27 cellular contexts compared by ENCODE assay signal in the genomic region with DNA sequence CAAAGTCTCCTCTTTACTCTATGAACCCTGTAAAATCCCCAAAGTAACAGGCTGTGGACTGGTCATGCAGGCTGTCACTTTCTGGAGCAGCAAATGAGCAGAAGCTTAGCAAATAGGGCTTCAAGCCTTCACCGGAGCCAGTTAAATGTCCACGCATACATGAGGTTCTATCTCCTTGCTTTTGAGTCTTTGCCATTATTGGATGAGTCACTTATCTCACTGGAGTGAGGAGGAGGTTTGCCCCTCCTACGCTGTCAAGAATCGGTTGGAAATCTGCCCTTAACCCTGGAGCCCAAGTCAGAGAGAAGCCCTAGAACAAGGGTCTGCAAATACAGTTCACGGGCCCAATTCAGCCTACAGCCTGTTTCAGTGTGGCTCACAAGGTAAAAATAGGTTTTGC.
DNase-seq lines count a peak whose midpoint lies in the region; ATAC-seq and TF ChIP-seq lines count a peak whose summit lies in the region.
"Had no signal": no experiment of that assay in that cellular context is flagged by ENCODE, and none has a peak within 500 bp of the region (broad histone marks: within the 10 kb centered on the region; RNA-seq: fewer than 3 reads in every experiment).

No MANE protein-coding gene starts in this region.

- H3K79me2 ChIP-seq in mammary epithelial cell (ENCODE audit: insufficient read depth, low read length) = no peaks in the 10 kb centered on the region
- H3K79me2 ChIP-seq in OCI-LY7 (ENCODE audit: insufficient read depth, low read depth, low read length) = no peaks in the 10 kb centered on the region

- H3K27ac Mint-ChIP-seq in MCF 10A (ENCODE audit: low read depth, unreplicated experiment) = no peak overlapping the region
- H3K27ac Mint-ChIP-seq: CD4-positive, alpha-beta T cell; GM23338 had no signal

- peak; percentile 35 for ATAC-seq in foreskin keratinocyte
- ATAC-seq: GM12878, GM23338 had no signal

- BruUV-seq in MCF 10A (replicated peaks; lab: Mats Ljungman, UMichigan) (no TSS peak), mammary epithelial cell (replicated peaks; lab: Mats Ljungman, UMichigan) (no TSS peak), OCI-LY7 (replicated peaks; lab: Mats Ljungman, UMichigan) (no TSS peak)

- H3K27me3 ChIP-seq in mammary epithelial cell (ENCODE audit: insufficient read depth, low read length) (no peaks in the 10 kb centered on the region), foreskin keratinocyte (peaks cover 3% of the 10 kb centered on the region)
- H3K27me3 ChIP-seq: BLaER1 had no signal

- H3K4me1 Mint-ChIP-seq in MCF 10A (ENCODE audit: insufficient read depth, unreplicated experiment) = no peaks in the 10 kb centered on the region

- H4K20me1 ChIP-seq in mammary epithelial cell (ENCODE audit: insufficient read depth, low read length) (no peaks in the 10 kb centered on the region), OCI-LY7 (ENCODE audit: insufficient read depth, low read length) (no peaks in the 10 kb centered on the region)
- H4K20me1 ChIP-seq: BLaER1 had no signal

- CTCF ChIA-PET in MCF 10A (lab: Yijun Ruan, JAX) = interaction anchor here (0.9 kb wide), 1 partner anchor 353 kb away, joined by 3 read pairs; no protein-coding TSS in a partner anchor
- CTCF ChIA-PET in mammary epithelial cell (lab: Charles Lee; ENCODE audit: low non-redundant PET) = no interaction called here
- CTCF ChIA-PET in OCI-LY7 (lab: Charles Lee; ENCODE audit: unreplicated experiment) = no interaction called here

- H3K4me2 ChIP-seq in mammary epithelial cell (ENCODE audit: insufficient read depth, low read depth, low read length) = no peak overlapping the region
- H3K4me2 ChIP-seq in OCI-LY7 (ENCODE audit: low read length) = no peak overlapping the region
- H3K4me2 ChIP-seq: BLaER1, GM23338, SK-N-SH had no signal

- H3K4me3 ChIP-seq in mammary epithelial cell (replicated peaks in 1 of 3; ENCODE audit: insufficient read depth in 1 of 3, low read depth in 2 of 3, low read length in 3 of 3) (no peak overlapping the region), cardiac fibroblast (replicated peaks in 1 of 2; ENCODE audit: low read depth in 2 of 2, low read length in 2 of 2) (no peak overlapping the region), coronary artery (no peak overlapping the region), OCI-LY7 (ENCODE audit: low read depth, low read length, poor library complexity, severe bottlenecking) (no peak overlapping the region)
- H3K4me3 ChIP-seq: BLaER1, GM12878, GM23338, HAP-1 had no signal

- H3K27ac ChIP-seq in mammary epithelial cell (ENCODE audit: insufficient read depth, low read depth, low read length) (no peak overlapping the region), foreskin keratinocyte (no peak overlapping the region), coronary artery (no peak overlapping the region), OCI-LY7 (ENCODE audit: low read depth, low read length, poor library complexity, severe bottlenecking) (no peak overlapping the region)
- H3K27ac ChIP-seq: 22Rv1, BLaER1 had no signal

- in situ Hi-C loops in mammary epithelial cell (cut with MboI; ENCODE audit: low sequenced_read_pairs in 2 of 2) = no loop called here

- H3K4me1 ChIP-seq in mammary epithelial cell (ENCODE audit: insufficient read depth, low read length) (peaks cover 4% of the 10 kb centered on the region), foreskin keratinocyte (no peaks in the 10 kb centered on the region), OCI-LY7 (ENCODE audit: insufficient read depth, low read length, poor library complexity, severe bottlenecking) (no peaks in the 10 kb centered on the region)
- H3K4me1 ChIP-seq: BLaER1, HAP-1 had no signal

- DNase-seq in MCF 10A (ENCODE audit: unreplicated experiment) = peak; percentile 49
- no peak for DNase-seq in mammary epithelial cell
- DNase-seq in cardiac fibroblast (ENCODE audit: low read depth in 2 of 2) = peak; percentile 2 to 8
- no peak for DNase-seq in foreskin keratinocyte
- no peak for DNase-seq in DMS153 (lab: John Stamatoyannopoulos, UW)
- no peak for DNase-seq in coronary artery (ENCODE audit: low spot score)
- DNase-seq in foreskin melanocyte = no peak
- no peak for DNase-seq in OCI-LY7 (ENCODE audit: low spot score)
- DNase-seq: ACHN; Caco-2; CD4-positive, alpha-beta T cell; DMS 273 treated with DMSO at 0.1 percent for 48 hours; DND-41; MV-4-11; NCI-H1105 treated with DMSO at 0.1 percent for 48 hours; NCI-H2029 treated with DMSO at 0.1 percent for 48 hours; NCI-H2171; NCI-H345; NCI-H524; NCI-H774; SHP77 treated with DMSO at 0.1 percent for 48 hours; SK-N-SH had no signal

- H3K36me3 ChIP-seq in mammary epithelial cell (ENCODE audit: insufficient read depth, low read length) (no peaks in the 10 kb centered on the region), OCI-LY7 (ENCODE audit: insufficient read depth, low read length) (no peaks in the 10 kb centered on the region)
- H3K36me3 ChIP-seq: BLaER1, HAP-1 had no signal

- H3K36me3 Mint-ChIP-seq in MCF 10A (ENCODE audit: insufficient read depth, unreplicated experiment) = no peaks in the 10 kb centered on the region

- WGBS in mammary epithelial cell (ENCODE audit: low coverage, missing lambda C conversion rate) = 79% methylated on average over 5 of the region's 5 CpGs

- no peak overlapping the region for H3K9ac ChIP-seq in mammary epithelial cell (ENCODE audit: insufficient read depth, low read length)
- H3K9ac ChIP-seq: BLaER1, SK-N-SH had no signal

- no peaks in the 10 kb centered on the region for H3K9me2 ChIP-seq in OCI-LY7 (ENCODE audit: insufficient read depth, low read length)
- H3K9me2 ChIP-seq: SK-N-SH had no signal

- intact Hi-C loops in MCF 10A (cut with micrococcal nuclease) = no loop called here
- intact Hi-C loops in mammary epithelial cell (cut with micrococcal nuclease) = loop anchor here (10.0 kb wide), 1 partner anchor 488 kb away; no protein-coding TSS in a partner anchor
- intact Hi-C loops in OCI-LY7 (cut with micrococcal nuclease; ENCODE audit: unreplicated experiment) = no loop called here

- H3K4me3 Mint-ChIP-seq in MCF 10A (ENCODE audit: unreplicated experiment) = no peak overlapping the region
- H3K4me3 Mint-ChIP-seq: CD4-positive, alpha-beta T cell; GM23338 had no signal

- no peaks in the 10 kb centered on the region for H3K9me3 Mint-ChIP-seq in MCF 10A (ENCODE audit: unreplicated experiment)
- H3K9me3 Mint-ChIP-seq: CD4-positive, alpha-beta T cell; GM23338 had no signal

- H3K27me3 Mint-ChIP-seq in MCF 10A (ENCODE audit: insufficient read depth, unreplicated experiment) = no peaks in the 10 kb centered on the region

- no peak for TF ChIP-seq CTCF in MCF 10A (IDR thresholded peaks at IDR 0.05; ENCODE audit: unreplicated experiment)
- no peak for TF ChIP-seq CTCF in mammary epithelial cell (conservative IDR thresholded peaks at IDR 0.05 in 1 of 2, IDR thresholded peaks at IDR 0.05 in 1 of 2; ENCODE audit: extremely low read depth in 1 of 2, insufficient read depth in 1 of 2, low read depth in 1 of 2, low read length in 2 of 2)
- no peak for TF ChIP-seq CTCF in cardiac fibroblast (IDR thresholded peaks at IDR 0.05; ENCODE audit: low read depth, low read length)
- TF ChIP-seq CTCF in foreskin keratinocyte (conservative IDR thresholded peaks at IDR 0.05) = no peak
- TF ChIP-seq CTCF in coronary artery (IDR thresholded peaks at IDR 0.05) = no peak
- TF ChIP-seq CTCF in OCI-LY7 (conservative IDR thresholded peaks at IDR 0.05; ENCODE audit: low read length) = no peak

- H3K9me3 ChIP-seq in mammary epithelial cell (replicated peaks; ENCODE audit: insufficient read depth, low read length) = no peaks in the 10 kb centered on the region
- no peaks in the 10 kb centered on the region for H3K9me3 ChIP-seq in OCI-LY7 (ENCODE audit: low read length)
- H3K9me3 ChIP-seq: BLaER1, Caco-2, HAP-1, SK-N-SH had no signal

- dilution Hi-C loops in mammary epithelial cell (cut with HindIII; ENCODE audit: low sequenced_read_pairs) = no loop called here

- POLR2A ChIA-PET in MCF 10A (lab: Yijun Ruan, JAX) = no interaction called here
- POLR2A ChIA-PET in OCI-LY7 (lab: Charles Lee) = no interaction called here

- H2AFZ ChIP-seq in mammary epithelial cell (ENCODE audit: low read depth, low read length) (no peak overlapping the region), OCI-LY7 (ENCODE audit: low read length) (no peak overlapping the region)
- H2AFZ ChIP-seq: GM23338 had no signal

Comparison
In these comparisons a context has a peak if more than half of its experiments do, and no peak if none do; other contexts are left out.
1. DNase-seq: peak in MCF 10A (single experiment) and cardiac fibroblast (2 of 2); none in mammary epithelial cell (single experiment), foreskin keratinocyte (0 of 2), DMS153 (single experiment), coronary artery (single experiment), foreskin melanocyte (single experiment) and OCI-LY7 (single experiment).